9 cellular contexts compared by ENCODE assay signal in the genomic region with DNA sequence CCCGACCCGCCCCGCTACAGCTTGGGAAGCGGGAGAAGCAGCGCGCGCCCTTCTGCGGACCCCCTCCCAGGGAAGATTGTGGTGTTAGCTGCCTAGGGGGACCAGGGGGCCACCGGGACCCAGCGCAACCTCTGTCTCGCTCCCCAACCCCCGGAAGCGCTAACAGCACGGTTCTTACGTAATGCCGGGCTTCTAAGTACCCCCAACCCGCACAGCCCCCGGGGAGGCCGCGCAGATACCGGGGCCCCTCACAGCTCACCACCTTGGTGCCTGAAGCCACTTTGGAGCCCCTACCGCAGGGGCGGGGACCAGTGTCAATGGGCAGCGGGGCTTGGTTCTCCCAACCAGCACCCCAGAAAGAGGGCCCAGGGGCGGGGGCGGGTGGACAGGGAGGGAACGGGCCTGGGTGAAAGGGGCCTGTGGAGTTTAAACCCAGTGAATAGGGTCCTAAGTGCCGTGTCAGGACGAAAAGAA. TPM values are rescaled to one million over a fixed set of nuclear protein-coding genes. Genes with fewer than 3 reads are reported as not detected.
A peak's percentile ranks its signal among the peaks of the same experiment; 100 is the strongest.
DNase-seq lines count a peak whose midpoint lies in the region; ATAC-seq and TF ChIP-seq lines count a peak whose summit lies in the region.
"Had no signal": no experiment of that assay in that cellular context is flagged by ENCODE, and none has a peak within 500 bp of the region (broad histone marks: within the 10 kb centered on the region; RNA-seq: fewer than 3 reads in every experiment).

No MANE protein-coding gene starts in this region.

- peak overlapping the region; percentile 76 for H3K9ac ChIP-seq in GM23248

- peak overlapping the region; percentile 93 for H2AFZ ChIP-seq in GM23248

- peaks cover 9% of the 10 kb centered on the region for H3K27me3 Mint-ChIP-seq in activated T-helper 17 cell treated with anti-CD3 and anti-CD28 coated beads, Interleukin-2, amount 50 U/mL, for 72 hours

- H3K4me1 Mint-ChIP-seq in activated T-helper 17 cell treated with anti-CD3 and anti-CD28 coated beads, Interleukin-2, amount 50 U/mL, for 72 hours, result peaks cover 5% of the 10 kb centered on the region

- H3K4me2 ChIP-seq in GM23248 (ENCODE audit: unreplicated experiment), result peak overlapping the region; percentile 91

- H3K36me3 ChIP-seq in GM23248 (ENCODE audit: low read depth), result no peaks in the 10 kb centered on the region
- H3K36me3 ChIP-seq in heart left ventricle, result peaks cover 0 to 5% (median 0%) of the 10 kb centered on the region in 9 donors

- no peak overlapping the region for H3K27ac Mint-ChIP-seq in activated T-helper 17 cell treated with anti-CD3 and anti-CD28 coated beads, Interleukin-2, amount 50 U/mL, for 72 hours

- in situ Hi-C loops in GM23248 (cut with MboI), result no loop called here

- TF ChIP-seq CTCF in heart left ventricle (IDR thresholded peaks at IDR 0.05) (no peak), retinal pigment epithelial cell (conservative IDR thresholded peaks at IDR 0.05; ENCODE audit: low read depth, low read length) (no peak)

- H3K27ac ChIP-seq in GM23248 (no peak overlapping the region), heart left ventricle (peak overlapping the region; percentile 16 to 98 (median 78))

- ATAC-seq in activated T-helper 17 cell treated with anti-CD3 and anti-CD28 coated beads, Interleukin-2, amount 50 U/mL, for 72 hours (replicated peaks), result peak; percentile 24
- peak in 3 of 4 donors; percentile 2 to 6 (median 6) for ATAC-seq in heart left ventricle

- no peaks in the 10 kb centered on the region for H3K79me2 ChIP-seq in GM23248 (ENCODE audit: insufficient read depth)

- no peaks in the 10 kb centered on the region for H3K9me2 ChIP-seq in GM23248 (ENCODE audit: insufficient read depth)

- H3K27me3 ChIP-seq in GM23248 (replicated peaks; ENCODE audit: insufficient read depth) (no peaks in the 10 kb centered on the region), heart left ventricle (peaks cover 0 to 35% (median 0%) of the 10 kb centered on the region in 9 donors)

- peak overlapping the region; percentile 84 for H3K4me3 ChIP-seq in GM23248
- H3K4me3 ChIP-seq in heart left ventricle, result peak overlapping the region; percentile 59 to 94 (median 78)
- peak overlapping the region; percentile 74 for H3K4me3 ChIP-seq in retinal pigment epithelial cell (ENCODE audit: low read length)

- H3F3A ChIP-seq in GM23248 (ENCODE audit: insufficient read depth), result peaks cover 7% of the 10 kb centered on the region; the same call in 1 of the 2 replicates

- H4K20me1 ChIP-seq in GM23248 (ENCODE audit: insufficient read depth), result no peaks in the 10 kb centered on the region

- H3K4me3 Mint-ChIP-seq in activated T-helper 17 cell treated with anti-CD3 and anti-CD28 coated beads, Interleukin-2, amount 50 U/mL, for 72 hours, result peak overlapping the region; percentile 73

- H3K36me3 Mint-ChIP-seq in activated T-helper 17 cell treated with anti-CD3 and anti-CD28 coated beads, Interleukin-2, amount 50 U/mL, for 72 hours (ENCODE audit: low read depth), result no peaks in the 10 kb centered on the region

- no peaks in the 10 kb centered on the region for H3K9me3 Mint-ChIP-seq in activated T-helper 17 cell treated with anti-CD3 and anti-CD28 coated beads, Interleukin-2, amount 50 U/mL, for 72 hours

- intact Hi-C loops in heart left ventricle (cut with DNase I), result no loop called here

- no peak for TF ChIP-seq POLR2A in heart left ventricle (IDR thresholded peaks at IDR 0.05)

- DNase-seq in GM23248 (peak; percentile 40), heart left ventricle (no peak), retinal pigment epithelial cell (ENCODE audit: low read depth) (no peak), ureter (ENCODE audit: low spot score) (no peak), ecto neural progenitor cell (ENCODE audit: low spot score) (no peak), NCI-H2029 treated with DMSO at 0.1 percent for 48 hours (lab: John Stamatoyannopoulos, UW) (no peak), HCEC 1CT (no peak)

- H3K4me1 ChIP-seq in GM23248 (ENCODE audit: insufficient read depth) (peaks cover 8% of the 10 kb centered on the region), heart left ventricle (peaks cover 0 to 31% (median 23%) of the 10 kb centered on the region in 12 donors)

- H3K9me3 ChIP-seq in GM23248 (ENCODE audit: low read depth) (no peaks in the 10 kb centered on the region), heart left ventricle (no peaks in the 10 kb centered on the region)

- 2 to 3% methylated on average over 17 to 29 of the region's 29 CpGs for WGBS in GM23248 (ENCODE audit: low coverage in 1 of 2, low lambda C conversion rate in 2 of 2, missing lambda C conversion rate in 2 of 2), 2 experiments
- 0 to 1% (median 0%) methylated on average over 16 to 29 of the region's 29 CpGs for WGBS in heart left ventricle, 4 donors

RNA-seq across cellular contexts. Expression of a gene that starts 0.3 kb away (rescaled TPM):
- 5.1 and 13.8 TPM in 2 replicates for total RNA-seq in GM23248 (2014; rRNA removed; shearing (Covaris generic))
- polyA plus RNA-seq in GM23248 (2016; fragmentation: Nextera tagmentation; extraction: Ambion mirVana) (3.8 and 4.1 TPM in 2 replicates), heart left ventricle (10 to 100 TPM in 1 of 2 donors, 1 to 10 TPM in 1; 6.7 to 12.8 TPM)
- total RNA-seq in activated T-helper 17 cell treated with anti-CD3 and anti-CD28 coated beads, Interleukin-2, amount 50 U/mL, for 72 hours, result 1 to 10 TPM; 1.3 to 3.3 TPM
- total RNA-seq in heart left ventricle (10 to 100 TPM; 10.4 to 22.3 (median 15.4) TPM), ureter (9.8 TPM)

RNA-seq across cellular contexts. Expression of a gene that starts 35.3 kb away (rescaled TPM):
- total RNA-seq in GM23248 (2014; rRNA removed; shearing (Covaris generic)), result not detected in 2 replicates
- polyA plus RNA-seq in GM23248 (2016; fragmentation: Nextera tagmentation; extraction: Ambion mirVana) (not detected in 2 replicates), heart left ventricle (not detected)
- total RNA-seq in activated T-helper 17 cell treated with anti-CD3 and anti-CD28 coated beads, Interleukin-2, amount 50 U/mL, for 72 hours, result 1 to 10 TPM in 1 of 2 donors, under 1 TPM in 1; 0.90 to 1.9 TPM
- total RNA-seq in heart left ventricle (not detected), ureter (not detected)
- total RNA-seq: T-helper 2 cell treated with Interferon-gamma antibody and Interleukin-4, amounts not matched to agents 100 ng/mL and 5 ng/mL, for 36 hours had no signal

RNA-seq across cellular contexts. Expression of a gene that starts 46.8 kb away (rescaled TPM):
- total RNA-seq in GM23248 (2014; rRNA removed; shearing (Covaris generic)), result not detected in 2 replicates
- not detected in 2 replicates for polyA plus RNA-seq in GM23248 (2016; fragmentation: Nextera tagmentation; extraction: Ambion mirVana)
- not detected for total RNA-seq in activated T-helper 17 cell treated with anti-CD3 and anti-CD28 coated beads, Interleukin-2, amount 50 U/mL, for 72 hours
- not detected for total RNA-seq in heart left ventricle
- polyA plus RNA-seq in heart left ventricle, result not detected
- not detected for total RNA-seq in ureter
- total RNA-seq: T-helper 2 cell treated with Interferon-gamma antibody and Interleukin-4, amounts not matched to agents 100 ng/mL and 5 ng/mL, for 36 hours had no signal
